ENCODE assay signal across 8 cellular contexts in the genomic region with DNA sequence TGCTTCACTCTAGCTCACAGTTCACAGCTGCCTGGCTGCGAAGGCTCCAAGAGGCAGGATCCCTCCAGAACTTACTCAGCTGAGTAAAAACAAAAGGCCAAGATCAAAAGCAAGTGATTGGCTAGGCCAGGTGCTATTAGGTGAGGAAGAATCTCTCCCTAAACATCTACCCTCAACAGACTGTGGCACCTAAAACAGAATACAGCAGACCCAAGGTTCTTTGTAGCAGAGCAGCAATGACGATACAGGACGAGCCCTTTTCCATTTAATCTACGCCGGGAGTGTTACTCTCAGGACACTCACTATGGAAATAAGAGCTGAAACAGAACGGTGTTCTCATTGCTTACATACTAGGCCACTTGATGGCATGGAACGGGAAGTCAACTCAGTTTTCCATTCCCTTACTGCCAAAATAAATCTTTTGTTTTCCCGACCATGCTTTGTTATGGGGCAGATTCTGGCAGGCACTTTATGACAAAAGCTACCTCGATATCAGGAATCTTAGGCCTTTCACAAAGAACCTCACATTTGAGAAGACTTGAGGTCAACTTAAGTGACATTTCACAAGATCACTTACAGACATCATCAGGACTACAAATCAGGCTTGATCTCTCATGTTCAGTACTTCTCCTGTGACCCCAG. TPM values are rescaled to one million over a fixed set of nuclear protein-coding genes. Genes with fewer than 3 reads are reported as not detected.
DNase-seq lines count a peak whose midpoint lies in the region; ATAC-seq, FAIRE-seq and TF ChIP-seq lines count a peak whose summit lies in the region.

No MANE protein-coding gene starts in this region.

- H3K9me3 ChIP-seq in SK-N-MC (ENCODE audit: low read depth, low read length) (no peaks in the 10 kb centered on the region), upper lobe of right lung (no peaks in the 10 kb centered on the region)

- H3K27me3 Mint-ChIP-seq in effector memory CD8-positive, alpha-beta T cell = no peaks in the 10 kb centered on the region

- no peak for FAIRE-seq in GM12892 (lab: Jason Lieb, UNC)

- H3K4me1 Mint-ChIP-seq in effector memory CD8-positive, alpha-beta T cell (ENCODE audit: low read depth in 2 of 2) = peaks cover 24 to 46% of the 10 kb centered on the region in 2 donors

- POLR2A ChIA-PET in AG04449 (lab: Yijun Ruan, JAX) = interaction anchor here (0.6 to 1.2 kb wide), 3 partner anchors 81 to 131 kb away, joined by 3 to 4 read pairs (median 3); a partner anchor contains a TSS

- TF ChIP-seq CTCF in AG04449 (IDR thresholded peaks at IDR 0.05; ENCODE audit: insufficient read depth, low read length, missing control alignments) = no peak
- TF ChIP-seq CTCF in upper lobe of right lung (IDR thresholded peaks at IDR 0.05) = no peak

- H3K9me3 Mint-ChIP-seq in effector memory CD8-positive, alpha-beta T cell = no peaks in the 10 kb centered on the region

- CTCF ChIA-PET in AG04449 (lab: Yijun Ruan, JAX) = interaction anchor here (1.0 to 1.4 kb wide), 5 partner anchors 42 to 1356 kb away, joined by 3 to 5 read pairs (median 3); no protein-coding TSS in a partner anchor

- peak overlapping the region; percentile 96 to 99 for H3K27ac Mint-ChIP-seq in effector memory CD8-positive, alpha-beta T cell

- TF ChIP-seq POLR2A in GM12892 (IDR thresholded peaks at IDR 0.05; ENCODE audit: low read depth, low read length) = peak; percentile 47; the same call in 1 of the 2 replicates

- peaks cover 29% of the 10 kb centered on the region for H3K36me3 Mint-ChIP-seq in effector memory CD8-positive, alpha-beta T cell (ENCODE audit: insufficient read depth)

- ATAC-seq in effector memory CD8-positive, alpha-beta T cell (replicated peaks) = no peak
- ATAC-seq in upper lobe of right lung (no peak), GM19397 (IDR thresholded peaks at IDR 0.05; ENCODE audit: unreplicated experiment) (no peak)

- peak overlapping the region; percentile 89 to 92 for H3K4me3 Mint-ChIP-seq in effector memory CD8-positive, alpha-beta T cell

- H3K27ac ChIP-seq in SK-N-MC (peak overlapping the region; percentile 67), upper lobe of right lung (peak overlapping the region; percentile 94)

- H3K36me3 ChIP-seq in SK-N-MC (ENCODE audit: insufficient read depth, low read length) (peaks cover 37% of the 10 kb centered on the region), upper lobe of right lung (peaks cover 14% of the 10 kb centered on the region)

- H3K9ac ChIP-seq in SK-N-MC (ENCODE audit: insufficient read length) = peak overlapping the region; percentile 96

- H3K4me1 ChIP-seq in upper lobe of right lung = peaks cover 27% of the 10 kb centered on the region

- H3K27me3 ChIP-seq in upper lobe of right lung = no peaks in the 10 kb centered on the region

- intact Hi-C loops in upper lobe of right lung (cut with DNase I) = no loop called here

- no peak for DNase-seq in AG04449 (ENCODE audit: low read depth, low spot score)
- no peak for DNase-seq in GM12892 (ENCODE audit: insufficient read length)
- DNase-seq in SK-N-MC (ENCODE audit: low read depth, low spot score) = no peak
- DNase-seq in effector memory CD8-positive, alpha-beta T cell = no peak
- peak; percentile 38 for DNase-seq in medulla oblongata (ENCODE audit: extremely low spot score)
- no peak for DNase-seq in upper lobe of right lung
- no peak for DNase-seq in NCI-H2196 (lab: John Stamatoyannopoulos, UW; ENCODE audit: unreplicated experiment)

- H3K4me3 ChIP-seq in AG04449 (ENCODE audit: low read depth, low read length) (peak overlapping the region; percentile 78), SK-N-MC (peak overlapping the region; percentile 86), upper lobe of right lung (peak overlapping the region; percentile 72)

RNA-seq across cellular contexts. Expression of a gene that starts 0.8 kb away (rescaled TPM):
- polyA plus RNA-seq in GM12892 (2012; ENCODE audit: missing spikeins) = 36.3 TPM
- 49.9 TPM for total RNA-seq in upper lobe of right lung
